1 cellular context compared by ENCODE assay signal in the genomic region with DNA sequence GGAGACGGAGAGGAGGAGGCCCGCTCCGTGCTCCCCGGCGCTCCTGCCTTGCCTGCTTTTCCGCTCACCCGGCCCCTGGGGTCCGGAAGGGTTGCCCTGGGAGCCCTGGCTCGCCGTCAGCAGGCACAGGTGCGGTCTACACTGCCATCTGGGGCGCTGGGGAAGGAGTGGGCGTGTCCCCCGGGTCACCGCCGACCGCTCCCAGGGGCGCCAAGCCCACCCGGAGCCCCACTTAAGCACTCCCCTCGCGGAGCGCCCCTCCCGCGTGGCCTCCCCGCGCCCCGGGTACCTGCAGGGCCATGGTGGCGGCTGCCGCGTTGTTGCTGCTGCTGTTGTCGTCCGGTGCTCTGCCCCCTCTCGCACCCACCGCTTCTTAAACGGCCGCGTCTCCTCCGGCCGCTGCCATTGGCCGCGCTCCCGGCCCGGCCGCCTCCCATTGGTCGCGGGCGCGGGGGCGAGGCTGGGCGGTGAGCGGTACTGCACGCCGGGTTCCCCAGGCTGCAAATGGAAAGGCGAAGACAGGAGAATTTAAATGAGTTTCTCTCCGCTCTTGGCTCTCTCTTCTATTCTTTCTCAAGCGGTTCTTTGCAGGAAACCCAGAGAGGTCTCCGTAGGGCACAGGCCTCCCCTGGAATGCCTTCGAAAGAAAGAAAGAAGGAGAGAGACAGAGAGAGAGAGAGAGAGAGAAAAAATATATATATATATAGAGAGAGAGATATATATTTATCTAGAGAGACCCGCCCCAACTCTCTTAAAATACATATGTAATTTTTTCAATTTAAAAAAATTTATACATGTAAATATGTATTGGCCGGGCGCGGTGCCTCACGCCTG.
TF ChIP-seq lines count a peak whose summit lies in the region.

A gene (minus strand): TSS at position 349 of the 834 bp plus-strand sequence. CDS start 48 bp downstream, at position 301.

TF ChIP-seq in HepG2, 621 proteins besides CTCF, POLR2A, EP300 and RAD21 (continued from another document and continues in another):
- TF ChIP-seq, protein P1, sequence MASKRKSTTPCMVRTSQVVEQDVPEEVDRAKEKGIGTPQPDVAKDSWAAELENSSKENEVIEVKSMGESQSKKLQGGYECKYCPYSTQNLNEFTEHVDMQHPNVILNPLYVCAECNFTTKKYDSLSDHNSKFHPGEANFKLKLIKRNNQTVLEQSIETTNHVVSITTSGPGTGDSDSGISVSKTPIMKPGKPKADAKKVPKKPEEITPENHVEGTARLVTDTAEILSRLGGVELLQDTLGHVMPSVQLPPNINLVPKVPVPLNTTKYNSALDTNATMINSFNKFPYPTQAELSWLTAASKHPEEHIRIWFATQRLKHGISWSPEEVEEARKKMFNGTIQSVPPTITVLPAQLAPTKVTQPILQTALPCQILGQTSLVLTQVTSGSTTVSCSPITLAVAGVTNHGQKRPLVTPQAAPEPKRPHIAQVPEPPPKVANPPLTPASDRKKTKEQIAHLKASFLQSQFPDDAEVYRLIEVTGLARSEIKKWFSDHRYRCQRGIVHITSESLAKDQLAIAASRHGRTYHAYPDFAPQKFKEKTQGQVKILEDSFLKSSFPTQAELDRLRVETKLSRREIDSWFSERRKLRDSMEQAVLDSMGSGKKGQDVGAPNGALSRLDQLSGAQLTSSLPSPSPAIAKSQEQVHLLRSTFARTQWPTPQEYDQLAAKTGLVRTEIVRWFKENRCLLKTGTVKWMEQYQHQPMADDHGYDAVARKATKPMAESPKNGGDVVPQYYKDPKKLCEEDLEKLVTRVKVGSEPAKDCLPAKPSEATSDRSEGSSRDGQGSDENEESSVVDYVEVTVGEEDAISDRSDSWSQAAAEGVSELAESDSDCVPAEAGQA (IDR thresholded peaks at IDR 0.05; ENCODE audit: low read depth): no peak
- TF ChIP-seq, protein P1 (CRISPR knock-in tag; IDR thresholded peaks at IDR 0.05; ENCODE audit: borderline replicate concordance): no peak
- TF ChIP-seq ZSCAN29 (CRISPR knock-in tag; conservative IDR thresholded peaks at IDR 0.05) (0 out of 2 replicates have a peak, but pooled peaks have one; percentile 52), ZNF510 (CRISPR knock-in tag; IDR thresholded peaks at IDR 0.05; ENCODE audit: low read depth) (no peak), ATF7-NPFF (CRISPR knock-in tag; IDR thresholded peaks at IDR 0.05; ENCODE audit: low read depth) (peak; percentile 83), SP1 (IDR thresholded peaks at IDR 0.05) (no peak), SP1 (CRISPR knock-in tag; IDR thresholded peaks at IDR 0.05) (peak; percentile 15; the same call in 1 of the 2 replicates), RARG (CRISPR knock-in tag; IDR thresholded peaks at IDR 0.05; ENCODE audit: low read depth) (no peak), HOXD1 (CRISPR knock-in tag; IDR thresholded peaks at IDR 0.05) (0 out of 2 replicates have a peak, but pooled peaks have one; percentile 26), ZSCAN21 (CRISPR knock-in tag; IDR thresholded peaks at IDR 0.05; ENCODE audit: borderline replicate concordance) (peak; percentile 49; the same call in 1 of the 2 replicates), HDAC6 (IDR thresholded peaks at IDR 0.05; ENCODE audit: low read depth, low read length) (no peak), GATAD1 (CRISPR knock-in tag; IDR thresholded peaks at IDR 0.05) (peak; percentile 53; the same call in 1 of the 2 replicates), ZNF564 (CRISPR knock-in tag; IDR thresholded peaks at IDR 0.05) (0 out of 2 replicates have a peak, but pooled peaks have one; percentile 52), NR3C1 (CRISPR knock-in tag; IDR thresholded peaks at IDR 0.05) (no peak), ZNF775 (CRISPR knock-in tag; IDR thresholded peaks at IDR 0.05; ENCODE audit: borderline replicate concordance) (0 out of 2 replicates have a peak, but pooled peaks have one; percentile 35), PHF5A (CRISPR knock-in tag; IDR thresholded peaks at IDR 0.05; ENCODE audit: low read depth, unreplicated experiment) (no peak), FOXK1 (CRISPR knock-in tag; IDR thresholded peaks at IDR 0.05; ENCODE audit: borderline replicate concordance, low read depth) (peak; percentile 73; the same call in 1 of the 2 replicates), CHCHD3 (CRISPR knock-in tag; IDR thresholded peaks at IDR 0.05) (0 out of 2 replicates have a peak, but pooled peaks have one; percentile 48), SOX6 (IDR thresholded peaks at IDR 0.05) (no peak), SOX6 (CRISPR knock-in tag; IDR thresholded peaks at IDR 0.05) (no peak), POLR2AphosphoS5 (IDR thresholded peaks at IDR 0.05; ENCODE audit: low read depth, low read length) (no peak), ZSCAN9 (CRISPR knock-in tag; IDR thresholded peaks at IDR 0.05; ENCODE audit: borderline replicate concordance) (0 out of 2 replicates have a peak, but pooled peaks have one; percentile 13), NFYC (CRISPR knock-in tag; IDR thresholded peaks at IDR 0.05) (peak; percentile 93), PHF21A (CRISPR knock-in tag; IDR thresholded peaks at IDR 0.05) (peak; percentile 50; the same call in 1 of the 2 replicates), TCF7 (IDR thresholded peaks at IDR 0.05; ENCODE audit: low read depth) (no peak), TSC22D2 (CRISPR knock-in tag; IDR thresholded peaks at IDR 0.05; ENCODE audit: borderline replicate concordance) (peak; percentile 65; the same call in 1 of the 2 replicates), FOXO1 (CRISPR knock-in tag; IDR thresholded peaks at IDR 0.05) (peak; percentile 40; the same call in 1 of the 2 replicates), MYC (CRISPR knock-in tag; IDR thresholded peaks at IDR 0.05; ENCODE audit: borderline replicate concordance) (peak; percentile 52; the same call in 1 of the 2 replicates), MEIS2 (CRISPR knock-in tag; IDR thresholded peaks at IDR 0.05) (0 out of 2 replicates have a peak, but pooled peaks have one; percentile 54), ZNF777 (CRISPR knock-in tag; IDR thresholded peaks at IDR 0.05) (peak; percentile 42; the same call in 1 of the 2 replicates)
- TF ChIP-seq, protein P2, sequence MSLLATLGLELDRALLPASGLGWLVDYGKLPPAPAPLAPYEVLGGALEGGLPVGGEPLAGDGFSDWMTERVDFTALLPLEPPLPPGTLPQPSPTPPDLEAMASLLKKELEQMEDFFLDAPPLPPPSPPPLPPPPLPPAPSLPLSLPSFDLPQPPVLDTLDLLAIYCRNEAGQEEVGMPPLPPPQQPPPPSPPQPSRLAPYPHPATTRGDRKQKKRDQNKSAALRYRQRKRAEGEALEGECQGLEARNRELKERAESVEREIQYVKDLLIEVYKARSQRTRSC (CRISPR knock-in tag; IDR thresholded peaks at IDR 0.05; ENCODE audit: low read depth): no peak
- TF ChIP-seq, protein P3, sequence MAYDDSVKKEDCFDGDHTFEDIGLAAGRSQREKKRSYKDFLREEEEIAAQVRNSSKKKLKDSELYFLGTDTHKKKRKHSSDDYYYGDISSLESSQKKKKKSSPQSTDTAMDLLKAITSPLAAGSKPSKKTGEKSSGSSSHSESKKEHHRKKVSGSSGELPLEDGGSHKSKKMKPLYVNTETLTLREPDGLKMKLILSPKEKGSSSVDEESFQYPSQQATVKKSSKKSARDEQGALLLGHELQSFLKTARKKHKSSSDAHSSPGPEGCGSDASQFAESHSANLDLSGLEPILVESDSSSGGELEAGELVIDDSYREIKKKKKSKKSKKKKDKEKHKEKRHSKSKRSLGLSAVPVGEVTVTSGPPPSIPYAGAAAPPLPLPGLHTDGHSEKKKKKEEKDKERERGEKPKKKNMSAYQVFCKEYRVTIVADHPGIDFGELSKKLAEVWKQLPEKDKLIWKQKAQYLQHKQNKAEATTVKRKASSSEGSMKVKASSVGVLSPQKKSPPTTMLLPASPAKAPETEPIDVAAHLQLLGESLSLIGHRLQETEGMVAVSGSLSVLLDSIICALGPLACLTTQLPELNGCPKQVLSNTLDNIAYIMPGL (CRISPR knock-in tag; IDR thresholded peaks at IDR 0.05; ENCODE audit: borderline replicate concordance in 1 of 2, low read depth in 1 of 2): 0 out of 4 replicates have a peak, but pooled peaks of 1 of the 2 experiments have one; percentile 21
- TF ChIP-seq, protein P4, sequence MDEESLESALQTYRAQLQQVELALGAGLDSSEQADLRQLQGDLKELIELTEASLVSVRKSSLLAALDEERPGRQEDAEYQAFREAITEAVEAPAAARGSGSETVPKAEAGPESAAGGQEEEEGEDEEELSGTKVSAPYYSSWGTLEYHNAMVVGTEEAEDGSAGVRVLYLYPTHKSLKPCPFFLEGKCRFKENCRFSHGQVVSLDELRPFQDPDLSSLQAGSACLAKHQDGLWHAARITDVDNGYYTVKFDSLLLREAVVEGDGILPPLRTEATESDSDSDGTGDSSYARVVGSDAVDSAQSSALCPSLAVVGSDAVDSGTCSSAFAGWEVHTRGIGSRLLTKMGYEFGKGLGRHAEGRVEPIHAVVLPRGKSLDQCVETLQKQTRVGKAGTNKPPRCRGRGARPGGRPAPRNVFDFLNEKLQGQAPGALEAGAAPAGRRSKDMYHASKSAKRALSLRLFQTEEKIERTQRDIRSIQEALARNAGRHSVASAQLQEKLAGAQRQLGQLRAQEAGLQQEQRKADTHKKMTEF (CRISPR knock-in tag; IDR thresholded peaks at IDR 0.05): 0 out of 2 replicates have a peak, but pooled peaks have one; percentile 26
- TF ChIP-seq, protein P5, sequence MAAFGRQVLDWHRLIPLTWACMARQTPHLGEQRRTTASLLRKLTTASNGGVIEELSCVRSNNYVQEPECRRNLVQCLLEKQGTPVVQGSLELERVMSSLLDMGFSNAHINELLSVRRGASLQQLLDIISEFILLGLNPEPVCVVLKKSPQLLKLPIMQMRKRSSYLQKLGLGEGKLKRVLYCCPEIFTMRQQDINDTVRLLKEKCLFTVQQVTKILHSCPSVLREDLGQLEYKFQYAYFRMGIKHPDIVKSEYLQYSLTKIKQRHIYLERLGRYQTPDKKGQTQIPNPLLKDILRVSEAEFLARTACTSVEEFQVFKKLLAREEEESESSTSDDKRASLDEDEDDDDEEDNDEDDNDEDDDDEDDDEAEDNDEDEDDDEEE (CRISPR knock-in tag; IDR thresholded peaks at IDR 0.05): no peak
- TF ChIP-seq, protein P6, sequence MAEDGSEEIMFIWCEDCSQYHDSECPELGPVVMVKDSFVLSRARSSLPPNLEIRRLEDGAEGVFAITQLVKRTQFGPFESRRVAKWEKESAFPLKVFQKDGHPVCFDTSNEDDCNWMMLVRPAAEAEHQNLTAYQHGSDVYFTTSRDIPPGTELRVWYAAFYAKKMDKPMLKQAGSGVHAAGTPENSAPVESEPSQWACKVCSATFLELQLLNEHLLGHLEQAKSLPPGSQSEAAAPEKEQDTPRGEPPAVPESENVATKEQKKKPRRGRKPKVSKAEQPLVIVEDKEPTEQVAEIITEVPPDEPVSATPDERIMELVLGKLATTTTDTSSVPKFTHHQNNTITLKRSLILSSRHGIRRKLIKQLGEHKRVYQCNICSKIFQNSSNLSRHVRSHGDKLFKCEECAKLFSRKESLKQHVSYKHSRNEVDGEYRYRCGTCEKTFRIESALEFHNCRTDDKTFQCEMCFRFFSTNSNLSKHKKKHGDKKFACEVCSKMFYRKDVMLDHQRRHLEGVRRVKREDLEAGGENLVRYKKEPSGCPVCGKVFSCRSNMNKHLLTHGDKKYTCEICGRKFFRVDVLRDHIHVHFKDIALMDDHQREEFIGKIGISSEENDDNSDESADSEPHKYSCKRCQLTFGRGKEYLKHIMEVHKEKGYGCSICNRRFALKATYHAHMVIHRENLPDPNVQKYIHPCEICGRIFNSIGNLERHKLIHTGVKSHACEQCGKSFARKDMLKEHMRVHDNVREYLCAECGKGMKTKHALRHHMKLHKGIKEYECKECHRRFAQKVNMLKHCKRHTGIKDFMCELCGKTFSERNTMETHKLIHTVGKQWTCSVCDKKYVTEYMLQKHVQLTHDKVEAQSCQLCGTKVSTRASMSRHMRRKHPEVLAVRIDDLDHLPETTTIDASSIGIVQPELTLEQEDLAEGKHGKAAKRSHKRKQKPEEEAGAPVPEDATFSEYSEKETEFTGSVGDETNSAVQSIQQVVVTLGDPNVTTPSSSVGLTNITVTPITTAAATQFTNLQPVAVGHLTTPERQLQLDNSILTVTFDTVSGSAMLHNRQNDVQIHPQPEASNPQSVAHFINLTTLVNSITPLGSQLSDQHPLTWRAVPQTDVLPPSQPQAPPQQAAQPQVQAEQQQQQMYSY (CRISPR knock-in tag; IDR thresholded peaks at IDR 0.05): peak; percentile 89
- TF ChIP-seq, protein P7, sequence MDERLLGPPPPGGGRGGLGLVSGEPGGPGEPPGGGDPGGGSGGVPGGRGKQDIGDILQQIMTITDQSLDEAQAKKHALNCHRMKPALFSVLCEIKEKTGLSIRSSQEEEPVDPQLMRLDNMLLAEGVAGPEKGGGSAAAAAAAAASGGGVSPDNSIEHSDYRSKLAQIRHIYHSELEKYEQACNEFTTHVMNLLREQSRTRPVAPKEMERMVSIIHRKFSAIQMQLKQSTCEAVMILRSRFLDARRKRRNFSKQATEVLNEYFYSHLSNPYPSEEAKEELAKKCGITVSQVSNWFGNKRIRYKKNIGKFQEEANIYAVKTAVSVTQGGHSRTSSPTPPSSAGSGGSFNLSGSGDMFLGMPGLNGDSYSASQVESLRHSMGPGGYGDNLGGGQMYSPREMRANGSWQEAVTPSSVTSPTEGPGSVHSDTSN (CRISPR knock-in tag; IDR thresholded peaks at IDR 0.05): no peak
- TF ChIP-seq, protein P8, sequence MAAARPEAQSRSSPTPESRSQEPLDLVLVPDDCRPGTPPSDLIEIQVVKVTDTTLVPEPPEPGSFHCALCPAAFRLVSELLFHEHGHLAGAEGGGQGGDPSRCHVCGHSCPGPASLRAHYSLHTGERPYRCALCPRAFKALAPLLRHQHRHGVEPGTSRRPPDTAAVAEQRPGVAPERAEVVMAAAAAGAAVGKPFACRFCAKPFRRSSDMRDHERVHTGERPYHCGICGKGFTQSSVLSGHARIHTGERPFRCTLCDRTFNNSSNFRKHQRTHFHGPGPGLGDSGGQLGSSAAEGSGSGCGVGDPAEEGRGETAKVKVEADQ (CRISPR knock-in tag; IDR thresholded peaks at IDR 0.05; ENCODE audit: borderline replicate concordance): 0 out of 2 replicates have a peak, but pooled peaks have one; percentile 42
